Comparison of ENCODE assay signal across 19 cellular contexts in the genomic region with DNA sequence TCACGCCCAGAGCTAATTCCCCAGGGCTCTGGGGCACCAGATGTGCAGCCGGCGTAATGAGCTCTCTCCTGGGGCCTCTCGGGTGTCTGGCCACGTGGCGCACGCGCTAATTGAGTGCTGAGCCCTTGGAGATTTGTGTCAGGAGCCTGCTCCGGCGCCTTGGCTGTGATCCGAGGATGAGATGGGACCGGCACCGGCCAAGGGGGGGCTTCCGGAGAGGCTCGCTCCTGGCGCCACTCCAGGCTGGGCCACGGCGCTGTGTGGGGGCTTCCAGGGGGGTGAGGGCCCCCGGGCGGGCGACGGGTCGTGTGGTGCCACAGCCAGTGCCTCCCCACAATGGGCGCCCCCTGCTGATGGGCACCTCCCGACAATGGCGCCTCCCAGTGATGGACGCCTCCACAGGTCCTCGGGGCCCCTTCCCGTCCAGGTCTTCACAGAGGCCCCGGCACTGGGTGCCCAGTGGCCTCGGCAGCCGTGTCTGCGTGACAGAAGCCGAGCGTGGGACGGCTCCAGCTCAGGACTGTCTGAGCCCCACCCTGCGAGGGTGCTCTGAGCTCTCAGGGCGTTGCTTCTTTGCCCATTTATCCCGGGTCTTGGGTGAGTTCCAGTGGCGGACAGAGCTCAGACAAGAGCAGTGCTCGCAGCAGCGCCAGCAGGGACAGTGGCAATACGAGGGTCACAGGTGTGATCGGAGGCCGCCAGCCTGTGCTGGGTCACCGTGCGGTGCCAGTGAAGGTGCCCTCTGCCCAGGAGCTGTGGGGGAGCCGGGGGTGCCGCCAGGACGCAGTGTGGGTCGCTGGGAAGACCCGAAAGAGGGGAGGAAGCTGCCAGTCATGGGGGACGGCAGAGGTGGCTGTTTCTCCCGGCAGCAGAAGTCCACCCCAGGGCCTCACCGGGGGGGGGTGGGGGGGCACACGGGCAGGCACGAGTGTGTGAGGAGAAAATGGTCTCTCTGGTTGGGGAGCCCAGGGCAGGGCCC. TPM values are rescaled to one million over a fixed set of nuclear protein-coding genes. Genes with fewer than 3 reads are reported as not detected.
DNase-seq lines count a peak whose midpoint lies in the region; ATAC-seq lines count a peak whose summit lies in the region.
"Had no signal": no experiment of that assay in that cellular context is flagged by ENCODE, and none has a peak within 500 bp of the region (broad histone marks: within the 10 kb centered on the region; RNA-seq: fewer than 3 reads in every experiment).

No MANE protein-coding gene starts in this region.

- H3K4me3 Mint-ChIP-seq in activated T-cell treated with anti-CD3 and anti-CD28 coated beads, Interleukin-2, amount 50 U/mL, for 4 hours, result no peak overlapping the region
- H3K4me3 Mint-ChIP-seq: activated CD4-positive, alpha-beta T cell treated with anti-CD3 and anti-CD28 coated beads for 36 hours; activated naive CD8-positive, alpha-beta T cell treated with anti-CD3 and anti-CD28 coated beads, Interleukin-2, amount 50 U/mL, for 24 hours; central memory CD8-positive, alpha-beta T cell had no signal

- H3K9me3 Mint-ChIP-seq in activated T-cell treated with anti-CD3 and anti-CD28 coated beads, Interleukin-2, amount 50 U/mL, for 4 hours, result no peaks in the 10 kb centered on the region
- H3K9me3 Mint-ChIP-seq: activated naive CD8-positive, alpha-beta T cell treated with anti-CD3 and anti-CD28 coated beads, Interleukin-2, amount 50 U/mL, for 24 hours; central memory CD8-positive, alpha-beta T cell had no signal

- peak; percentile 21 for DNase-seq in NCI-H748 (lab: John Stamatoyannopoulos, UW; ENCODE audit: unreplicated experiment)
- DNase-seq in NCI-H748 treated with DMSO at 0.1 percent for 48 hours (lab: John Stamatoyannopoulos, UW), result no peak
- peak; percentile 22 for DNase-seq in NCI-H1105 (lab: John Stamatoyannopoulos, UW)
- DNase-seq in RPMI8226, result peak; percentile 33
- no peak for DNase-seq in NCI-H1048 (lab: John Stamatoyannopoulos, UW)
- no peak for DNase-seq in activated T-cell treated with anti-CD3 and anti-CD28 coated beads, Interleukin-2, amount 50 U/mL, for 4 hours
- DNase-seq: activated CD4-positive, alpha-beta T cell treated with anti-CD3 and anti-CD28 coated beads for 36 hours; activated naive CD8-positive, alpha-beta T cell treated with anti-CD3 and anti-CD28 coated beads, Interleukin-2, amount 50 U/mL, for 24 hours; activated T-cell treated with anti-CD3 and anti-CD28 coated beads for 4 hours; EL; HCEC 1CT; kidney; stimulated activated CD4-positive, alpha-beta T cell treated with anti-CD3 and anti-CD28 coated beads, Interleukin-2, amount 100 ng/mL, for 24 hours; transverse colon had no signal

- no peaks in the 10 kb centered on the region for H3K36me3 Mint-ChIP-seq in activated T-cell treated with anti-CD3 and anti-CD28 coated beads, Interleukin-2, amount 50 U/mL, for 4 hours (ENCODE audit: insufficient read depth)

- ATAC-seq in GM18907 (IDR thresholded peaks at IDR 0.05; ENCODE audit: unreplicated experiment) (no peak), HG03469 (IDR thresholded peaks at IDR 0.05; ENCODE audit: unreplicated experiment) (no peak)
- no peak for ATAC-seq in activated T-cell treated with anti-CD3 and anti-CD28 coated beads, Interleukin-2, amount 50 U/mL, for 4 hours
- ATAC-seq: activated CD4-positive, alpha-beta T cell treated with anti-CD3 and anti-CD28 coated beads for 36 hours; activated naive CD8-positive, alpha-beta T cell treated with anti-CD3 and anti-CD28 coated beads, Interleukin-2, amount 50 U/mL, for 24 hours had no signal

- H3K4me1 Mint-ChIP-seq in activated T-cell treated with anti-CD3 and anti-CD28 coated beads, Interleukin-2, amount 50 U/mL, for 4 hours (ENCODE audit: low read depth), result no peaks in the 10 kb centered on the region
- H3K4me1 Mint-ChIP-seq: activated CD4-positive, alpha-beta T cell treated with anti-CD3 and anti-CD28 coated beads for 36 hours; activated naive CD8-positive, alpha-beta T cell treated with anti-CD3 and anti-CD28 coated beads, Interleukin-2, amount 50 U/mL, for 24 hours; central memory CD8-positive, alpha-beta T cell had no signal

- peaks cover 10% of the 10 kb centered on the region for H3K27me3 Mint-ChIP-seq in activated T-cell treated with anti-CD3 and anti-CD28 coated beads, Interleukin-2, amount 50 U/mL, for 4 hours (ENCODE audit: low read depth)
- H3K27me3 Mint-ChIP-seq: central memory CD8-positive, alpha-beta T cell had no signal

RNA-seq across cellular contexts. Expression of a gene that starts 8.2 kb away (rescaled TPM):
- total RNA-seq in activated T-cell treated with anti-CD3 and anti-CD28 coated beads, Interleukin-2, amount 50 U/mL, for 4 hours, result not detected
- total RNA-seq: activated CD4-positive, alpha-beta T cell treated with anti-CD3 and anti-CD28 coated beads for 36 hours; glomerular endothelial cell; T-helper 2 cell treated with Interferon-gamma antibody and Interleukin-4, amounts not matched to agents 100 ng/mL and 5 ng/mL, for 36 hours; transverse colon had no signal

Comparison
In these comparisons a context has a peak if more than half of its experiments do, and no peak if none do; other contexts are left out.
1. DNase-seq: peak in NCI-H748 (single experiment), NCI-H1105 (single experiment) and RPMI8226 (single experiment); none in NCI-H748 treated with DMSO at 0.1 percent for 48 hours (single experiment), NCI-H1048 (single experiment) and activated T-cell treated with anti-CD3 and anti-CD28 coated beads, Interleukin-2, amount 50 U/mL, for 4 hours (single experiment).